10 cellular contexts compared by ENCODE assay signal in genomic region chr18:63160172-63160995, GRCh38.
DNase-seq lines count a peak whose midpoint lies in the region; ATAC-seq, FAIRE-seq and TF ChIP-seq lines count a peak whose summit lies in the region.
"Had no signal": no experiment of that assay in that cellular context is flagged by ENCODE, and none has a peak within 500 bp of the region (broad histone marks: within the 10 kb centered on the region; RNA-seq: fewer than 3 reads in every experiment).

No MANE protein-coding gene starts in this region.

- H3K9me3 Mint-ChIP-seq in endodermal cell = no peaks in the 10 kb centered on the region

- DNase-seq in GM12891 (ENCODE audit: insufficient read length, low spot score) (no peak), Peyer's patch (no peak), bronchial epithelial cell (ENCODE audit: low read depth) (peak; percentile 40), GM20000 (ENCODE audit: low spot score) (no peak), endodermal cell (no peak)
- DNase-seq: EL had no signal

- H3K27me3 ChIP-seq in Peyer's patch = no peaks in the 10 kb centered on the region
- no peaks in the 10 kb centered on the region for H3K27me3 ChIP-seq in bronchial epithelial cell (ENCODE audit: control insufficient read depth, insufficient read depth, low read length)
- H3K27me3 ChIP-seq in endodermal cell (ENCODE audit: control insufficient read depth, insufficient read depth, low read length, poor library complexity, severe bottlenecking) = peaks cover 5% of the 10 kb centered on the region

- H3K36me3 Mint-ChIP-seq in endodermal cell (ENCODE audit: low read depth) = no peaks in the 10 kb centered on the region

- H3K27ac ChIP-seq in Peyer's patch = peak overlapping the region; percentile 73 to 93 (median 86)
- H3K27ac ChIP-seq in skin epidermis = peak overlapping the region in 20 of 21 experiments; percentile 14 to 94 (median 79)
- no peak overlapping the region for H3K27ac ChIP-seq in endodermal cell (ENCODE audit: low read depth, low read length)

- peaks cover 7 to 57% (median 35%) of the 10 kb centered on the region in 4 donors for H3K4me1 ChIP-seq in Peyer's patch
- H3K4me1 ChIP-seq in endodermal cell (ENCODE audit: control insufficient read depth, insufficient read depth, low read length) = no peaks in the 10 kb centered on the region

- H3K9me3 ChIP-seq in Peyer's patch = no peaks in the 10 kb centered on the region
- H3K9me3 ChIP-seq in endodermal cell (ENCODE audit: control insufficient read depth, low read length) = no peaks in the 10 kb centered on the region

- H3K27ac Mint-ChIP-seq in endodermal cell = no peak overlapping the region

- WGBS in endodermal cell (ENCODE audit: insufficient coverage in 1 of 2, insufficient read length in 1 of 2), 2 experiments = 94% methylated on average over 8 to 13 of the region's 13 CpGs

- peaks cover 10% of the 10 kb centered on the region for H3K4me1 Mint-ChIP-seq in endodermal cell

- H3K4me3 ChIP-seq in Peyer's patch = no peak overlapping the region
- no peak overlapping the region for H3K4me3 ChIP-seq in bronchial epithelial cell (ENCODE audit: low read depth, low read length)
- H3K4me3 ChIP-seq in skin epidermis = no peak overlapping the region
- no peak overlapping the region for H3K4me3 ChIP-seq in endodermal cell (ENCODE audit: low read length)

- peak; percentile 63 for TF ChIP-seq POLR2A in GM12891 (IDR thresholded peaks at IDR 0.05; ENCODE audit: low read depth, low read length)
- TF ChIP-seq POLR2A in Peyer's patch (IDR thresholded peaks at IDR 0.05) = no peak

- no peak overlapping the region for H3K9ac ChIP-seq in endodermal cell (ENCODE audit: extremely low read depth, low read length, poor library complexity, severe bottlenecking)

- ATAC-seq in HG03565 (IDR thresholded peaks at IDR 0.05; ENCODE audit: unreplicated experiment) (no peak), GM19467 (IDR thresholded peaks at IDR 0.05; ENCODE audit: unreplicated experiment) (no peak)

- FAIRE-seq in GM12891 (lab: Jason Lieb, UNC) = no peak
- no peak for FAIRE-seq in bronchial epithelial cell (lab: Jason Lieb, UNC)
- FAIRE-seq: colon had no signal

- H3K4me3 Mint-ChIP-seq in endodermal cell = no peak overlapping the region

- H3K27me3 Mint-ChIP-seq in endodermal cell (ENCODE audit: insufficient read depth) = peaks cover 10% of the 10 kb centered on the region

- H3K36me3 ChIP-seq in Peyer's patch (no peaks in the 10 kb centered on the region), bronchial epithelial cell (ENCODE audit: control insufficient read depth, insufficient read depth, low read length) (no peaks in the 10 kb centered on the region), endodermal cell (ENCODE audit: control insufficient read depth, insufficient read depth, low read length) (no peaks in the 10 kb centered on the region)

- TF ChIP-seq CTCF in Peyer's patch (IDR thresholded peaks at IDR 0.05) = no peak
- no peak for TF ChIP-seq CTCF in bronchial epithelial cell (IDR thresholded peaks at IDR 0.05; ENCODE audit: insufficient read depth, low read length, severe bottlenecking)
- TF ChIP-seq CTCF in GM20000 (IDR thresholded peaks at IDR 0.05; ENCODE audit: extremely low read depth, missing control alignments) = no peak
- TF ChIP-seq CTCF in endodermal cell (conservative IDR thresholded peaks at IDR 0.05) = no peak

TF ChIP-seq in GM12891, 5 proteins besides CTCF, POLR2A, EP300 and RAD21:
- TF ChIP-seq PAX5 (IDR thresholded peaks at IDR 0.05; ENCODE audit: insufficient read depth, low read length, severe bottlenecking) (no peak), TAF1 (IDR thresholded peaks at IDR 0.05; ENCODE audit: low read depth, low read length) (0 out of 2 replicates have a peak, but pooled peaks have one; percentile 24), SPI1 (IDR thresholded peaks at IDR 0.05; ENCODE audit: low read depth, low read length) (peak; percentile 28; the same call in 1 of the 2 replicates), POLR2AphosphoS5 (IDR thresholded peaks at IDR 0.05; ENCODE audit: low read depth, low read length) (no peak), POU2F2 (IDR thresholded peaks at IDR 0.05; ENCODE audit: low read depth, low read length) (peak; percentile 66; the same call in 1 of the 2 replicates)
